Comparison of ENCODE assay signal across 27 cellular contexts in genomic region chr17:80829166-80829813, GRCh38.
DNase-seq lines count a peak whose midpoint lies in the region; ATAC-seq, FAIRE-seq and TF ChIP-seq lines count a peak whose summit lies in the region.
"Had no signal": no experiment of that assay in that cellular context is flagged by ENCODE, and none has a peak within 500 bp of the region (broad histone marks: within the 10 kb centered on the region; RNA-seq: fewer than 3 reads in every experiment).

No MANE protein-coding gene starts in this region.

- H2AK9ac ChIP-seq in IMR-90 (replicated peaks; ENCODE audit: low read depth, low read length, poor library complexity), result no peak overlapping the region

- H2BK5ac ChIP-seq in IMR-90 (ENCODE audit: low read depth, low read length, poor library complexity, severe bottlenecking), result peak overlapping the region; percentile 16

- no peaks in the 10 kb centered on the region for H3K27me3 Mint-ChIP-seq in activated CD8-positive, alpha-beta memory T cell treated with anti-CD3 and anti-CD28 coated beads, Interleukin-2, amount 10 ng/mL, durations not matched to agents 7 days and 5 days
- H3K27me3 Mint-ChIP-seq in activated T-helper 17 cell treated with anti-CD3 and anti-CD28 coated beads, Interleukin-2, amount 50 U/mL, for 72 hours, result no peaks in the 10 kb centered on the region
- H3K27me3 Mint-ChIP-seq: B cell had no signal

- no peak for TF ChIP-seq EP300 in HepG2 (IDR thresholded peaks at IDR 0.05; ENCODE audit: low read depth in 2 of 2, low read length in 2 of 2)
- TF ChIP-seq EP300 in HepG2 (CRISPR knock-in tag; IDR thresholded peaks at IDR 0.05; ENCODE audit: borderline replicate concordance), result no peak

- H3K9me3 ChIP-seq in IMR-90 (ENCODE audit: control insufficient read depth, insufficient read depth, low read length) (no peaks in the 10 kb centered on the region), HepG2 (ENCODE audit: low read length) (no peaks in the 10 kb centered on the region), Karpas-422 (ENCODE audit: low read length) (no peaks in the 10 kb centered on the region)
- H3K9me3 ChIP-seq: lower lobe of right lung, mucosa of descending colon, ovary, SK-N-SH, tibial nerve had no signal

- FAIRE-seq in HepG2 (lab: Jason Lieb, UNC), result no peak
- FAIRE-seq: endometrium, islet of Langerhans had no signal

- H4K20me1 ChIP-seq in IMR-90 (ENCODE audit: insufficient read depth, low read length) (no peaks in the 10 kb centered on the region), HepG2 (ENCODE audit: insufficient read depth, low read length) (no peaks in the 10 kb centered on the region), Karpas-422 (ENCODE audit: insufficient read depth, low read depth, low read length) (no peaks in the 10 kb centered on the region)

- H4K5ac ChIP-seq in IMR-90 (ENCODE audit: low read depth, low read length), result no peak overlapping the region

- H2AFZ ChIP-seq in IMR-90 (replicated peaks; ENCODE audit: low read length, poor library complexity), result no peak overlapping the region
- no peak overlapping the region for H2AFZ ChIP-seq in HepG2 (ENCODE audit: low read length)
- H2AFZ ChIP-seq in Karpas-422 (ENCODE audit: low read length), result no peak overlapping the region

- H3K9me2 ChIP-seq in Karpas-422 (replicated peaks; ENCODE audit: insufficient read depth, low read length), result no peaks in the 10 kb centered on the region
- H3K9me2 ChIP-seq: SK-N-SH had no signal

- H3K9ac ChIP-seq in IMR-90 (ENCODE audit: low read depth, low read length), result no peak overlapping the region
- H3K9ac ChIP-seq in HepG2 (ENCODE audit: insufficient read depth, low read depth, low read length), result no peak overlapping the region
- no peak overlapping the region for H3K9ac ChIP-seq in Karpas-422 (ENCODE audit: low read length)
- H3K9ac ChIP-seq: SK-N-SH had no signal

- no peaks in the 10 kb centered on the region for H3K79me2 ChIP-seq in HepG2 (ENCODE audit: insufficient read depth, low read length)
- peaks cover 2% of the 10 kb centered on the region; the same call in 1 of the 2 replicates for H3K79me2 ChIP-seq in Karpas-422 (ENCODE audit: low read length)

- POLR2A ChIA-PET in IMR-90 (lab: Charles Lee; ENCODE audit: unreplicated experiment), result no interaction called here
- POLR2A ChIA-PET in HepG2 (lab: Yijun Ruan, JAX), result no interaction called here

- H3K4me3 Mint-ChIP-seq in activated CD8-positive, alpha-beta memory T cell treated with anti-CD3 and anti-CD28 coated beads, Interleukin-2, amount 10 ng/mL, durations not matched to agents 7 days and 5 days, result no peak overlapping the region
- H3K4me3 Mint-ChIP-seq in activated T-helper 17 cell treated with anti-CD3 and anti-CD28 coated beads, Interleukin-2, amount 50 U/mL, for 72 hours, result no peak overlapping the region
- H3K4me3 Mint-ChIP-seq: B cell, HFFc6, nephron progenitor cell had no signal

- H2BK120ac ChIP-seq in IMR-90 (ENCODE audit: low read depth, low read length), result 0 out of 2 replicates have a peak overlapping the region, but pooled peaks have one; percentile 12

- BruUV-seq in IMR-90 (replicated peaks; lab: Mats Ljungman, UMichigan), result no TSS peak
- no TSS peak for BruUV-seq in HepG2 (replicated peaks; lab: Mats Ljungman, UMichigan)

- no peak overlapping the region for H3K4ac ChIP-seq in IMR-90 (ENCODE audit: low read depth, low read length)

- H3K36me3 ChIP-seq in IMR-90 (ENCODE audit: control insufficient read depth, insufficient read depth, low read length) (peaks cover 3% of the 10 kb centered on the region), HepG2 (replicated peaks in 1 of 2; ENCODE audit: control insufficient read depth in 1 of 2, insufficient read depth in 2 of 2, low read length in 2 of 2) (peaks cover 13 to 33% of the 10 kb centered on the region in 2 experiments; a peak in 4 of 5 replicates), Karpas-422 (ENCODE audit: insufficient read depth, low read length) (no peaks in the 10 kb centered on the region)
- H3K36me3 ChIP-seq: ovary had no signal

- H3K27ac Mint-ChIP-seq in activated CD8-positive, alpha-beta memory T cell treated with anti-CD3 and anti-CD28 coated beads, Interleukin-2, amount 10 ng/mL, durations not matched to agents 7 days and 5 days, result peak overlapping the region; percentile 18
- H3K27ac Mint-ChIP-seq in activated T-helper 17 cell treated with anti-CD3 and anti-CD28 coated beads, Interleukin-2, amount 50 U/mL, for 72 hours, result peak overlapping the region; percentile 70
- H3K27ac Mint-ChIP-seq: B cell, HFFc6, nephron progenitor cell had no signal

- peaks cover 15 to 48% of the 10 kb centered on the region in 2 experiments; a peak in 3 of 4 replicates for H3K79me1 ChIP-seq in IMR-90 (ENCODE audit: low read depth in 1 of 2, low read length in 2 of 2)

- H3K4me3 ChIP-seq in IMR-90 (ENCODE audit: insufficient read depth, low read depth, low read length) (no peak overlapping the region), HepG2 (replicated peaks in 1 of 3; ENCODE audit: insufficient read depth in 1 of 3, low read depth in 2 of 3, low read length in 3 of 3) (no peak overlapping the region), Karpas-422 (ENCODE audit: low read length) (no peak overlapping the region)
- H3K4me3 ChIP-seq: lower lobe of right lung, mucosa of descending colon, ovary, skin epidermis, tibial nerve had no signal

- H3K27ac ChIP-seq in IMR-90 (ENCODE audit: insufficient read depth, low read length) (no peak overlapping the region), HepG2 (ENCODE audit: extremely low read length, insufficient read depth, low read length) (no peak overlapping the region), Karpas-422 (ENCODE audit: low read length) (no peak overlapping the region)
- H3K27ac ChIP-seq: lower lobe of right lung, ovary, skin epidermis, tibial nerve, WERI-Rb-1 had no signal

- dilution Hi-C loops in IMR-90 (cut with HindIII; ENCODE audit: low sequenced_read_pairs, unreplicated experiment), result no loop called here

- in situ Hi-C loops in IMR-90 (cut with MboI; ENCODE audit: low sequenced_read_pairs), result no loop called here
- in situ Hi-C loops in HepG2 (cut with HindIII; ENCODE audit: extremely low pct_ligation_motif_present, low pct_unique_long_range_greater_than_20kb), result no loop called here

- H4K91ac ChIP-seq in IMR-90 (ENCODE audit: insufficient read depth, low read depth, low read length), result no peak overlapping the region

- H3K36me3 Mint-ChIP-seq in activated CD8-positive, alpha-beta memory T cell treated with anti-CD3 and anti-CD28 coated beads, Interleukin-2, amount 10 ng/mL, durations not matched to agents 7 days and 5 days, result peaks cover 30% of the 10 kb centered on the region
- H3K36me3 Mint-ChIP-seq in activated T-helper 17 cell treated with anti-CD3 and anti-CD28 coated beads, Interleukin-2, amount 50 U/mL, for 72 hours (ENCODE audit: low read depth), result no peaks in the 10 kb centered on the region

- no peak overlapping the region for H3K56ac ChIP-seq in IMR-90 (ENCODE audit: extremely low read depth, insufficient read depth, low read length)

- ATAC-seq in activated CD8-positive, alpha-beta memory T cell treated with anti-CD3 and anti-CD28 coated beads, Interleukin-2, amount 10 ng/mL, durations not matched to agents 7 days and 5 days, result no peak
- no peak for ATAC-seq in IMR-90 (ENCODE audit: low read depth)
- no peak for ATAC-seq in activated T-helper 17 cell treated with anti-CD3 and anti-CD28 coated beads, Interleukin-2, amount 50 U/mL, for 72 hours (replicated peaks)
- no peak for ATAC-seq in HepG2
- no peak for ATAC-seq in HG02623 (IDR thresholded peaks at IDR 0.05; ENCODE audit: unreplicated experiment)
- ATAC-seq: lower lobe of right lung, mucosa of descending colon had no signal

- TF ChIP-seq CTCF in IMR-90 (conservative IDR thresholded peaks at IDR 0.05; ENCODE audit: low read depth, low read length), result no peak
- TF ChIP-seq CTCF in HepG2 (CRISPR knock-in tag; IDR thresholded peaks at IDR 0.05), result no peak

- H3K9me3 Mint-ChIP-seq in activated CD8-positive, alpha-beta memory T cell treated with anti-CD3 and anti-CD28 coated beads, Interleukin-2, amount 10 ng/mL, durations not matched to agents 7 days and 5 days (ENCODE audit: low read depth), result no peaks in the 10 kb centered on the region
- H3K9me3 Mint-ChIP-seq in activated T-helper 17 cell treated with anti-CD3 and anti-CD28 coated beads, Interleukin-2, amount 50 U/mL, for 72 hours, result no peaks in the 10 kb centered on the region
- H3K9me3 Mint-ChIP-seq: HFFc6 had no signal

- TF ChIP-seq RAD21 in IMR-90 (IDR thresholded peaks at IDR 0.05; ENCODE audit: low read length) (no peak), HepG2 (CRISPR knock-in tag; IDR thresholded peaks at IDR 0.05) (no peak)

- H3K14ac ChIP-seq in IMR-90 (replicated peaks; ENCODE audit: low read depth, low read length), result no peak overlapping the region

- H3K23ac ChIP-seq in IMR-90 (ENCODE audit: low read depth, low read length), result no peak overlapping the region

- no peak for DNase-seq in activated CD8-positive, alpha-beta memory T cell treated with anti-CD3 and anti-CD28 coated beads, Interleukin-2, amount 10 ng/mL, durations not matched to agents 7 days and 5 days
- no peak for DNase-seq in activated CD8-positive, alpha-beta memory T cell treated with anti-CD3 and anti-CD28 coated beads, Interleukin-2, amount 50 U/mL, for 48 hours
- DNase-seq in IMR-90 (no peak), HepG2 (ENCODE audit: low spot score) (no peak), NCI-H748 treated with DMSO at 0.1 percent for 48 hours (lab: John Stamatoyannopoulos, UW) (no peak), Karpas-422 (no peak)
- DNase-seq: activated CD4-positive, alpha-beta T cell treated with anti-CD3 and anti-CD28 coated beads, Interleukin-2, amount 50 U/mL, for 4 hours; DMS153; HFFc6; Kasumi-1; lower lobe of right lung; mucosa of descending colon; MV-4-11; NCI-H1436 treated with DMSO at 0.1 percent for 48 hours; NCI-H345; nephron progenitor cell; ovary; SK-N-SH; T1000 had no signal

- CTCF ChIA-PET in activated CD8-positive, alpha-beta memory T cell treated with anti-CD3 and anti-CD28 coated beads, Interleukin-2, amount 10 ng/mL, durations not matched to agents 7 days and 5 days (lab: Charles Lee), result interaction anchor here (0.6 kb wide), 1 partner anchor 48 kb away, joined by 3 read pairs; no protein-coding TSS in a partner anchor
- CTCF ChIA-PET in IMR-90 (lab: Yijun Ruan, JAX), result no interaction called here
- CTCF ChIA-PET in HepG2 (lab: Yijun Ruan, JAX; ENCODE audit: low intra/inter-chr PET ratio, low total read pairs), result no interaction called here

- H3K9me1 ChIP-seq in IMR-90 (ENCODE audit: insufficient read depth, low read length), result peaks cover 25% of the 10 kb centered on the region

- peaks cover 63% of the 10 kb centered on the region for H3K4me1 Mint-ChIP-seq in activated CD8-positive, alpha-beta memory T cell treated with anti-CD3 and anti-CD28 coated beads, Interleukin-2, amount 10 ng/mL, durations not matched to agents 7 days and 5 days
- H3K4me1 Mint-ChIP-seq in activated T-helper 17 cell treated with anti-CD3 and anti-CD28 coated beads, Interleukin-2, amount 50 U/mL, for 72 hours, result peaks cover 8% of the 10 kb centered on the region

- H3K4me1 ChIP-seq in IMR-90 (ENCODE audit: control insufficient read depth, insufficient read depth, low read length) (peaks cover 32% of the 10 kb centered on the region), HepG2 (ENCODE audit: insufficient read depth, low read length) (peaks cover 15% of the 10 kb centered on the region), Karpas-422 (ENCODE audit: low read length) (peaks cover 31% of the 10 kb centered on the region)

- H2BK20ac ChIP-seq in IMR-90 (ENCODE audit: low read depth, low read length), result no peak overlapping the region

- no peak overlapping the region for H2BK15ac ChIP-seq in IMR-90 (ENCODE audit: low read depth, low read length)

- no peak overlapping the region; the same call in 1 of the 2 replicates for H2AK5ac ChIP-seq in IMR-90 (ENCODE audit: low read depth, low read length)

- TF ChIP-seq POLR2A in IMR-90 (IDR thresholded peaks at IDR 0.05; ENCODE audit: low read depth, low read length) (no peak), HepG2 (IDR thresholded peaks at IDR 0.05; ENCODE audit: insufficient read depth in 1 of 2, low read depth in 2 of 2, low read length in 2 of 2) (no peak)

- H4K8ac ChIP-seq in IMR-90 (ENCODE audit: low read depth in 2 of 2, low read length in 2 of 2), result no peak overlapping the region

- H3K27me3 ChIP-seq in IMR-90 (ENCODE audit: control insufficient read depth, insufficient read depth, low read length), result no peaks in the 10 kb centered on the region
- no peaks in the 10 kb centered on the region for H3K27me3 ChIP-seq in HepG2 (ENCODE audit: control insufficient read depth in 1 of 2, insufficient read depth in 2 of 2, low read length in 2 of 2)
- H3K27me3 ChIP-seq in Karpas-422 (ENCODE audit: low read length), result no peaks in the 10 kb centered on the region
- H3K27me3 ChIP-seq: ovary, tibial nerve had no signal

- WGBS in IMR-90 (ENCODE audit: extremely low coverage in 2 of 2, insufficient read length in 1 of 2), 2 experiments, result no CpG with 5 or more reads among the region's 26 CpGs
- WGBS in HepG2 (ENCODE audit: low lambda C conversion rate), result 97% methylated on average over 26 of the region's 26 CpGs

- intact Hi-C loops in IMR-90 (cut with micrococcal nuclease) (no loop called here), HepG2 (cut with micrococcal nuclease; ENCODE audit: unreplicated experiment) (no loop called here)

- no peak overlapping the region for H3K4me2 ChIP-seq in IMR-90 (ENCODE audit: low read depth, low read length)
- H3K4me2 ChIP-seq in HepG2 (ENCODE audit: low read depth, low read length), result no peak overlapping the region
- H3K4me2 ChIP-seq in Karpas-422 (ENCODE audit: low read depth, low read length, poor library complexity, severe bottlenecking), result no peak overlapping the region
- H3K4me2 ChIP-seq: SK-N-SH had no signal

- H3K18ac ChIP-seq in IMR-90 (ENCODE audit: low read depth, low read length), result no peak overlapping the region
